In the genomic region with DNA sequence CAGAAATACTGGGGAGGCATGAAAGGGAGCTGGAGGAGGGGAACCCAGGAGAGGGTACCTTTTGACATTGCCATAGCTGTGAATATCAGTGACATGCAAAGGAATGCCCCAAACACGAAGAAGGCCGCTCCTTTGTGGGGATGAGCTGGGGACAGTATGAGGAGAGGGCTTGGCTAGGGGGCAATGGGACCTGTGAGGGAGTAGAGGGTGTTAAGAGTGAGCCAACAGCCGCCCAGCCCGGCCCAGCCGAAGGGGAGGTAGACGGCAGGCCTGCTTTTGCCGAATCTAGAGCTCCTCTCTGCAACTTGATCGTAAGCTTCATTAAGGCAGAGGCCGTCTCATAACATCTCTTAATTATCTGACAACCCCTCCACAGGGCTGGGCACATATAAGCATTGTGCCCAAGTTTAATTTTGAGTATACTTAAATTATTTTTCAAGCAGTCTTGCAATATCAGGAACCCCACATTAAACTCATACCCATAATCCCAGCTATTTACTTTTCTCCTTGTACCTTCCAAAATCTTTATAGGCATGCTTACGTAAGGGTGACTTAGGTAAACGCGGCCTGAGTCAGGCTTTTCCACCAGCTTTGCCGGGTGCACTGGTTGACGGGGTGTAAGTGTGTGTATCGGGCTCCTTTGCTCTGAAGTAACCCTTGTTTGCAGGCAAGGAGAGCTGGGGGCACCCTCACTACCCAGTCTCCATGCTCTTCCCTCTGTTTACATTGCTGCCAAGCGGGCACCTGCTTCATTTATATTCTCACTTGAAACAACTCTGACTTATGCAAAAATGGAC, we compare ENCODE assay signal across 20 cellular contexts. TPM values are rescaled to one million over a fixed set of nuclear protein-coding genes. Genes with fewer than 3 reads are reported as not detected.
A peak's percentile ranks its signal among the peaks of the same experiment; 100 is the strongest.
DNase-seq lines count a peak whose midpoint lies in the region; ATAC-seq and TF ChIP-seq lines count a peak whose summit lies in the region.
"Had no signal": no experiment of that assay in that cellular context is flagged by ENCODE, and none has a peak within 500 bp of the region (broad histone marks: within the 10 kb centered on the region; RNA-seq: fewer than 3 reads in every experiment).

No MANE protein-coding gene starts in this region.

- no peak for TF ChIP-seq POLR2A in stomach (IDR thresholded peaks at IDR 0.05)

- no peaks in the 10 kb centered on the region for H3K9me2 ChIP-seq in SK-N-SH

- H3K79me2 ChIP-seq in SK-N-SH (ENCODE audit: insufficient read depth), result no peaks in the 10 kb centered on the region

- H3K9me3 Mint-ChIP-seq in chondrocyte (ENCODE audit: low read depth) (no peaks in the 10 kb centered on the region), memory B cell (no peaks in the 10 kb centered on the region)
- H3K9me3 Mint-ChIP-seq: mesothelial cell of epicardium; natural killer cell treated with Interleukin-12 subunit alpha and Interleukin-12 subunit beta and Interleukin-15 and Interleukin-18, amount 100 ng/mL, for 72 hours; stimulated activated naive CD8-positive, alpha-beta T cell treated with anti-CD3 and anti-CD28 coated beads, Interleukin-15, Interleukin-2, amounts not matched to agents 100 ng/mL and 50 ng/mL, for 24 hours had no signal

- TF ChIP-seq CTCF in SK-N-SH (IDR thresholded peaks at IDR 0.05), result no peak
- TF ChIP-seq CTCF in chondrocyte (IDR thresholded peaks at IDR 0.05), result no peak
- TF ChIP-seq CTCF in stomach (IDR thresholded peaks at IDR 0.05), result no peak

- H3K27ac Mint-ChIP-seq in chondrocyte (ENCODE audit: unreplicated experiment) (no peak overlapping the region), memory B cell (peak overlapping the region; percentile 33)
- H3K27ac Mint-ChIP-seq: natural killer cell treated with Interleukin-12 subunit alpha and Interleukin-12 subunit beta and Interleukin-15 and Interleukin-18, amount 100 ng/mL, for 72 hours; stimulated activated naive CD8-positive, alpha-beta T cell treated with anti-CD3 and anti-CD28 coated beads, Interleukin-15, Interleukin-2, amounts not matched to agents 100 ng/mL and 50 ng/mL, for 24 hours had no signal

- no peak overlapping the region for H3K9ac ChIP-seq in SK-N-SH

- no peak for TF ChIP-seq RAD21 in SK-N-SH (IDR thresholded peaks at IDR 0.05; ENCODE audit: low read length)

- POLR2A ChIA-PET in SK-N-SH (lab: Yijun Ruan, JAX), result no interaction called here

- H3K36me3 ChIP-seq in SK-N-SH (replicated peaks in 1 of 2; ENCODE audit: control insufficient read depth in 1 of 2, insufficient read depth in 2 of 2, low read length in 1 of 2) (no peaks in the 10 kb centered on the region), stomach (no peaks in the 10 kb centered on the region)
- H3K36me3 ChIP-seq: gastrocnemius medialis had no signal

- 0 out of 2 replicates have a peak, but pooled peaks cover 4% of the 10 kb centered on the region for H3K27me3 ChIP-seq in SK-N-SH (ENCODE audit: insufficient read depth)
- no peaks in the 10 kb centered on the region for H3K27me3 ChIP-seq in stomach
- H3K27me3 ChIP-seq: gastrocnemius medialis had no signal

- H3K9me3 ChIP-seq in SK-N-SH (no peaks in the 10 kb centered on the region), stomach (no peaks in the 10 kb centered on the region)
- H3K9me3 ChIP-seq: gastrocnemius medialis had no signal

- TF ChIP-seq EP300 in SK-N-SH (IDR thresholded peaks at IDR 0.05; ENCODE audit: borderline replicate concordance in 1 of 2, low read depth in 1 of 2, low read length in 1 of 2), result no peak
- no peak for TF ChIP-seq EP300 in stomach (IDR thresholded peaks at IDR 0.05)

- CTCF ChIA-PET in SK-N-SH (lab: Yijun Ruan, JAX), result interaction anchor here (0.8 to 7.3 kb wide), 9 partner anchors 10 to 334 kb away, joined by 3 to 45 read pairs (median 4); a partner anchor contains a TSS

- H3K4me2 ChIP-seq in SK-N-SH, result no peak overlapping the region

- DNase-seq in SK-N-SH (peak; percentile 12), chondrocyte (ENCODE audit: low spot score) (peak; percentile 59), memory B cell (ENCODE audit: low spot score in 2 of 2) (no peak), stomach (peak; percentile 44), NCI-H2227 treated with DMSO at 0.1 percent for 48 hours (lab: John Stamatoyannopoulos, UW) (no peak), activated gamma-delta T cell (lab: John Stamatoyannopoulos, UW) (no peak), SIG-M5 (lab: John Stamatoyannopoulos, UW) (no peak)
- DNase-seq: central memory CD4-positive, alpha-beta T cell; gastrocnemius medialis; NCI-H2081; NCI-H446 treated with DMSO at 0.1 percent for 48 hours; small intestine; stimulated activated CD4-positive, alpha-beta T cell treated with anti-CD3 and anti-CD28 coated beads, Interleukin-2, amount 100 ng/mL, for 48 hours; SW 1271; trophoblast cell had no signal

- 77% methylated on average over 16 of the region's 16 CpGs for WGBS in SK-N-SH (ENCODE audit: low lambda C conversion rate)
- 65 to 80% (median 72%) methylated on average over 16 of the region's 16 CpGs for WGBS in stomach, 5 donors

- H4K20me1 ChIP-seq in SK-N-SH (ENCODE audit: insufficient read depth), result no peaks in the 10 kb centered on the region

- H3K27me3 Mint-ChIP-seq in chondrocyte (ENCODE audit: low read depth) (peaks cover 12% of the 10 kb centered on the region), memory B cell (peaks cover 14% of the 10 kb centered on the region)

- H3K4me1 ChIP-seq in SK-N-SH (ENCODE audit: control insufficient read depth in 1 of 2, insufficient read depth in 2 of 2, low read depth in 1 of 2, low read length in 1 of 2) (peaks cover 0 to 15% of the 10 kb centered on the region in 2 experiments; a peak in 1 of 4 replicates), stomach (peaks cover 0 to 5% (median 2%) of the 10 kb centered on the region in 4 donors)
- H3K4me1 ChIP-seq: gastrocnemius medialis had no signal

- no peaks in the 10 kb centered on the region for H3K4me1 Mint-ChIP-seq in chondrocyte (ENCODE audit: low read depth)
- peaks cover 2% of the 10 kb centered on the region for H3K4me1 Mint-ChIP-seq in memory B cell

- no peak overlapping the region for H2AFZ ChIP-seq in SK-N-SH (ENCODE audit: low read depth)

- no peak overlapping the region for H3K4me3 Mint-ChIP-seq in chondrocyte (ENCODE audit: unreplicated experiment)
- H3K4me3 Mint-ChIP-seq in memory B cell, result no peak overlapping the region
- H3K4me3 Mint-ChIP-seq: mesothelial cell of epicardium; natural killer cell treated with Interleukin-12 subunit alpha and Interleukin-12 subunit beta and Interleukin-15 and Interleukin-18, amount 100 ng/mL, for 72 hours; stimulated activated naive CD8-positive, alpha-beta T cell treated with anti-CD3 and anti-CD28 coated beads, Interleukin-15, Interleukin-2, amounts not matched to agents 100 ng/mL and 50 ng/mL, for 24 hours had no signal

- H3K27ac ChIP-seq in SK-N-SH (ENCODE audit: low read depth in 2 of 2, low read length in 1 of 2), result no peak overlapping the region
- H3K27ac ChIP-seq in stomach, result no peak overlapping the region
- H3K27ac ChIP-seq: gastrocnemius medialis had no signal

- H3K4me3 ChIP-seq in SK-N-SH (ENCODE audit: low read depth in 2 of 2, low read length in 1 of 2) (no peak overlapping the region), stomach (no peak overlapping the region)
- H3K4me3 ChIP-seq: gastrocnemius medialis had no signal

- ATAC-seq in SK-N-SH treated with all-trans-retinoic acid at 6 μM for 48 hours (no peak), memory B cell (ENCODE audit: low read depth) (no peak)
- ATAC-seq: esophagus mucosa; gastrocnemius medialis; natural killer cell treated with Interleukin-12 subunit alpha and Interleukin-12 subunit beta and Interleukin-15 and Interleukin-18, amount 100 ng/mL, for 72 hours had no signal

- H3K36me3 Mint-ChIP-seq in chondrocyte (ENCODE audit: low read depth) (no peaks in the 10 kb centered on the region), memory B cell (no peaks in the 10 kb centered on the region)
- H3K36me3 Mint-ChIP-seq: mesothelial cell of epicardium; natural killer cell treated with Interleukin-12 subunit alpha and Interleukin-12 subunit beta and Interleukin-15 and Interleukin-18, amount 100 ng/mL, for 72 hours had no signal

- H3F3A ChIP-seq in SK-N-SH (replicated peaks; ENCODE audit: insufficient read depth), result no peaks in the 10 kb centered on the region

- intact Hi-C loops in stomach (cut with DNase I; ENCODE audit: low total_unique reads), result no loop called here

TF ChIP-seq in SK-N-SH, 30 proteins besides CTCF, POLR2A, EP300 and RAD21 (continues in another document):
- TF ChIP-seq, protein P1, sequence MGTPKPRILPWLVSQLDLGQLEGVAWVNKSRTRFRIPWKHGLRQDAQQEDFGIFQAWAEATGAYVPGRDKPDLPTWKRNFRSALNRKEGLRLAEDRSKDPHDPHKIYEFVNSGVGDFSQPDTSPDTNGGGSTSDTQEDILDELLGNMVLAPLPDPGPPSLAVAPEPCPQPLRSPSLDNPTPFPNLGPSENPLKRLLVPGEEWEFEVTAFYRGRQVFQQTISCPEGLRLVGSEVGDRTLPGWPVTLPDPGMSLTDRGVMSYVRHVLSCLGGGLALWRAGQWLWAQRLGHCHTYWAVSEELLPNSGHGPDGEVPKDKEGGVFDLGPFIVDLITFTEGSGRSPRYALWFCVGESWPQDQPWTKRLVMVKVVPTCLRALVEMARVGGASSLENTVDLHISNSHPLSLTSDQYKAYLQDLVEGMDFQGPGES (IDR thresholded peaks at IDR 0.05; ENCODE audit: low read depth, low read length), result no peak

TF ChIP-seq in SK-N-SH treated with all-trans-retinoic acid at 6 μM for 48 hours, 23 proteins besides CTCF, POLR2A, EP300 and RAD21 (continues in another document):
- TF ChIP-seq OSR1 (CRISPR knock-in tag; IDR thresholded peaks at IDR 0.05) (no peak), GLIS3 (CRISPR knock-in tag; IDR thresholded peaks at IDR 0.05) (no peak)

RNA-seq across cellular contexts. Expression of a gene that starts 24.9 kb away (rescaled TPM):
- 81.0 and 130 TPM in 2 replicates for polyA plus RNA-seq in SK-N-SH (2012; rRNA removed)
- 42.6 and 66.6 TPM in 2 replicates for polyA plus RNA-seq in SK-N-SH (2012; cell fraction: cytosol; rRNA removed)
- 412 and 501 TPM in 2 replicates for polyA plus RNA-seq in SK-N-SH (2012; cell fraction: nucleus; rRNA removed)
- 24.8 to 139 TPM (median 137 TPM) in 3 replicates for total RNA-seq in chondrocyte
- total RNA-seq in stomach, result 100 to 1,000 TPM; 193 to 438 (median 352) TPM
- 10 to 100 TPM; 28.6 to 87.7 (median 31.5) TPM for polyA plus RNA-seq in stomach

RNA-seq across cellular contexts. Expression of a gene that starts 57.5 kb away (rescaled TPM):
- polyA plus RNA-seq in SK-N-SH (2012; rRNA removed) (56.9 and 57.0 TPM in 2 replicates), stomach (100 to 1,000 TPM in 1 of 3 donors, 10 to 100 TPM in 2; 61.2 to 111 (median 66.4) TPM)
- polyA plus RNA-seq in SK-N-SH (2012; cell fraction: cytosol; rRNA removed), result 31.9 and 44.3 TPM in 2 replicates
- polyA plus RNA-seq in SK-N-SH (2012; cell fraction: nucleus; rRNA removed), result 33.1 and 37.4 TPM in 2 replicates
- total RNA-seq in chondrocyte (26.3 to 27.4 TPM (median 26.8 TPM) in 3 replicates), stomach (10 to 100 TPM in 2 of 5 donors, 1 to 10 TPM in 3; 1.7 to 40.2 (median 5.3) TPM)

Comparison
In these comparisons a context has a peak if more than half of its experiments do, and no peak if none do; other contexts are left out.
1. DNase-seq: peak in SK-N-SH (single experiment), chondrocyte (single experiment) and stomach (single experiment); none in memory B cell (0 of 2), NCI-H2227 treated with DMSO at 0.1 percent for 48 hours (single experiment), activated gamma-delta T cell (single experiment) and SIG-M5 (single experiment).